Comparison of ENCODE assay signal across 8 cellular contexts in genomic region chr1:65421341-65422174, GRCh38. TPM values are rescaled to one million over a fixed set of nuclear protein-coding genes. Genes with fewer than 3 reads are reported as not detected.
A peak's percentile ranks its signal among the peaks of the same experiment; 100 is the strongest.
DNase-seq lines count a peak whose midpoint lies in the region; TF ChIP-seq lines count a peak whose summit lies in the region.

No MANE protein-coding gene starts in this region.

- peaks cover 2% of the 10 kb centered on the region for H3K4me1 ChIP-seq in mesendoderm (ENCODE audit: control insufficient read depth, low read depth, low read length)

- H3K23ac ChIP-seq in mesendoderm (ENCODE audit: low read length), result no peak overlapping the region

- peaks cover 12% of the 10 kb centered on the region for H3K36me3 ChIP-seq in KOPT-K1 (ENCODE audit: insufficient read depth, low read length)
- H3K36me3 ChIP-seq in mesendoderm (ENCODE audit: control insufficient read depth, insufficient read depth, low read length), result no peaks in the 10 kb centered on the region

- no peak overlapping the region for H2BK5ac ChIP-seq in mesendoderm (ENCODE audit: low read length)

- peaks cover 7% of the 10 kb centered on the region for H3K79me1 ChIP-seq in mesendoderm (ENCODE audit: low read length)

- H3K27ac ChIP-seq in KOPT-K1 (ENCODE audit: low read depth, low read length, poor library complexity, severe bottlenecking), result peak overlapping the region; percentile 68
- peak overlapping the region; percentile 97 for H3K27ac ChIP-seq in mesendoderm (ENCODE audit: low read depth, low read length)

- no peak overlapping the region for H3K4me3 Mint-ChIP-seq in MCF 10A (ENCODE audit: unreplicated experiment)

- no peaks in the 10 kb centered on the region for H3K27me3 Mint-ChIP-seq in MCF 10A (ENCODE audit: insufficient read depth, unreplicated experiment)

- no peaks in the 10 kb centered on the region for H3K9me3 Mint-ChIP-seq in MCF 10A (ENCODE audit: unreplicated experiment)

- TSS peak; percentile 49 for BruUV-seq in MCF 10A (replicated peaks; lab: Mats Ljungman, UMichigan)

- CTCF ChIA-PET in MCF 10A (lab: Yijun Ruan, JAX), result interaction anchor here (0.6 to 2.1 kb wide), 9 partner anchors 9 to 1893 kb away, joined by 3 to 8 read pairs (median 4); no protein-coding TSS in a partner anchor

- H3K4me3 ChIP-seq in mesendoderm (ENCODE audit: low read length), result peak overlapping the region; percentile 82

- H2BK120ac ChIP-seq in mesendoderm (ENCODE audit: low read depth, low read length), result no peak overlapping the region

- H2AK5ac ChIP-seq in mesendoderm (ENCODE audit: low read length), result no peak overlapping the region

- intact Hi-C loops in MCF 10A (cut with micrococcal nuclease), result loop anchor here (2.0 to 10.0 kb wide), 5 partner anchors 113 to 1513 kb away; partner anchors contain the start of gene DNAJC6

- WGBS in mesendoderm (ENCODE audit: extremely low coverage, insufficient coverage, low lambda C conversion rate), result 100% methylated on average over 1 of the region's 14 CpGs

- peaks cover 43% of the 10 kb centered on the region for H3K4me1 Mint-ChIP-seq in MCF 10A (ENCODE audit: insufficient read depth, unreplicated experiment)

- H3K27ac Mint-ChIP-seq in MCF 10A (ENCODE audit: low read depth, unreplicated experiment), result no peak overlapping the region

- peaks cover 12% of the 10 kb centered on the region for H3K79me2 ChIP-seq in mesendoderm (ENCODE audit: control insufficient read depth, insufficient read depth, low read length)

- peak overlapping the region; percentile 46 for H3K18ac ChIP-seq in mesendoderm (ENCODE audit: low read length)

- POLR2A ChIA-PET in MCF 10A (lab: Yijun Ruan, JAX), result interaction anchor here (0.6 to 8.2 kb wide), 16 partner anchors 12 to 845 kb away, joined by 3 to 144 read pairs (median 4); no protein-coding TSS in a partner anchor

- H3K36me3 Mint-ChIP-seq in MCF 10A (ENCODE audit: insufficient read depth, unreplicated experiment), result peaks cover 18% of the 10 kb centered on the region

- H3K4ac ChIP-seq in mesendoderm (ENCODE audit: low read depth, low read length), result no peak overlapping the region

- H4K5ac ChIP-seq in mesendoderm (ENCODE audit: low read length), result no peak overlapping the region

- no peaks in the 10 kb centered on the region for H3K27me3 ChIP-seq in mesendoderm (ENCODE audit: insufficient read depth, low read length, poor library complexity)

- peak overlapping the region; percentile 98 for H3K56ac ChIP-seq in mesendoderm (ENCODE audit: low read length)

- no peaks in the 10 kb centered on the region for H3K9me3 ChIP-seq in KOPT-K1 (ENCODE audit: insufficient read depth, low read length, poor library complexity, severe bottlenecking)

- TF ChIP-seq CTCF in MCF 10A (IDR thresholded peaks at IDR 0.05; ENCODE audit: unreplicated experiment), result no peak

- no peak overlapping the region for H4K8ac ChIP-seq in mesendoderm (ENCODE audit: low read depth, low read length)

- H3K9ac ChIP-seq in mesendoderm (ENCODE audit: low read length), result peak overlapping the region; percentile 95

- peak; percentile 62 to 63 for DNase-seq in AML-193 (lab: John Stamatoyannopoulos, UW)
- DNase-seq in MCF 10A (ENCODE audit: unreplicated experiment), result no peak
- no peak for DNase-seq in mesendoderm
- DNase-seq in middle frontal gyrus (ENCODE audit: extremely low spot score, low spot score), result no peak
- no peak for DNase-seq in stimulated activated CD8-positive, alpha-beta memory T cell treated with anti-CD3 and anti-CD28 coated beads, Interleukin-4, amount 100 ng/mL, for 48 hours
- no peak for DNase-seq in NCI-H2029 (lab: John Stamatoyannopoulos, UW)
- DNase-seq in activated CD8-positive, alpha-beta memory T cell treated with anti-CD3 and anti-CD28 coated beads for 24 hours, result no peak

- peak overlapping the region; percentile 65 for H3K4me2 ChIP-seq in mesendoderm (ENCODE audit: low read length)

- no peak overlapping the region for H2BK15ac ChIP-seq in mesendoderm (replicated peaks; ENCODE audit: low read depth)

RNA-seq across cellular contexts. Expression of gene LEPR, which starts 1.1 kb away (rescaled TPM):
- 12.2 and 16.6 TPM in 2 replicates for total RNA-seq in MCF 10A (2022)
- polyA plus RNA-seq in mesendoderm (2013, experiment 1 of 2), result 1.2 TPM
- polyA plus RNA-seq in mesendoderm (2013, experiment 2 of 2), result 1.1 TPM

RNA-seq across cellular contexts. Expression of gene LEPROT, which starts 1.1 kb away (rescaled TPM):
- 63.1 and 66.9 TPM in 2 replicates for total RNA-seq in MCF 10A (2022)
- 19.3 TPM for polyA plus RNA-seq in mesendoderm (2013, experiment 1 of 2)
- 18.1 TPM for polyA plus RNA-seq in mesendoderm (2013, experiment 2 of 2)

Comparison
In these comparisons a context has a peak if more than half of its experiments do, and no peak if none do; other contexts are left out.
1. DNase-seq: peak in AML-193 (2 of 2); none in MCF 10A (single experiment), mesendoderm (single experiment), middle frontal gyrus (single experiment), stimulated activated CD8-positive, alpha-beta memory T cell treated with anti-CD3 and anti-CD28 coated beads, Interleukin-4, amount 100 ng/mL, for 48 hours (single experiment), NCI-H2029 (single experiment) and activated CD8-positive, alpha-beta memory T cell treated with anti-CD3 and anti-CD28 coated beads for 24 hours (single experiment).